ENCODE assay signal across 8 cellular contexts in genomic region chr15:66293085-66293418, GRCh38. TPM values are rescaled to one million over a fixed set of nuclear protein-coding genes. Genes with fewer than 3 reads are reported as not detected.
DNase-seq lines count a peak whose midpoint lies in the region; ATAC-seq, FAIRE-seq and TF ChIP-seq lines count a peak whose summit lies in the region.
"Had no signal": no experiment of that assay in that cellular context is flagged by ENCODE, and none has a peak within 500 bp of the region (broad histone marks: within the 10 kb centered on the region; RNA-seq: fewer than 3 reads in every experiment).

No MANE protein-coding gene starts in this region.

- ATAC-seq in HG02852 (IDR thresholded peaks at IDR 0.05; ENCODE audit: unreplicated experiment), result peak; percentile 15
- ATAC-seq in activated CD8-positive, alpha-beta T cell treated with anti-CD3 and anti-CD28 coated beads for 36 hours, result no peak
- peak in 1 of 2 donors; percentile 34 for ATAC-seq in right cardiac atrium

- TF ChIP-seq CTCF in activated CD8-positive, alpha-beta T cell treated with anti-CD3 and anti-CD28 coated beads for 36 hours (IDR thresholded peaks at IDR 0.05), result no peak
- no peak for TF ChIP-seq CTCF in GM10266 (IDR thresholded peaks at IDR 0.05; ENCODE audit: control insufficient read depth, insufficient read depth, low read depth, missing control alignments)

- H3K27ac ChIP-seq in right cardiac atrium (ENCODE audit: low read length) (peak overlapping the region; percentile 99), small intestine (ENCODE audit: low read depth in 1 of 2, low read length in 1 of 2) (peak overlapping the region; percentile 91 to 95)

- POLR2A ChIA-PET in activated CD8-positive, alpha-beta T cell treated with anti-CD3 and anti-CD28 coated beads for 36 hours (lab: Charles Lee), result interaction anchor here (0.9 to 3.2 kb wide), 4 partner anchors 206 to 988 kb away, joined by 3 to 17 read pairs (median 7); partner anchors contain the start of genes RNU5B-1, SNAPC5 and ZWILCH

- DNase-seq in activated CD8-positive, alpha-beta T cell treated with anti-CD3 and anti-CD28 coated beads for 36 hours, result no peak
- peak in 1 of 3 donors; percentile 38 for DNase-seq in right cardiac atrium
- no peak for DNase-seq in small intestine
- no peak for DNase-seq in central memory CD4-positive, alpha-beta T cell
- DNase-seq in stimulated activated CD4-positive, alpha-beta T cell treated with anti-CD3 and anti-CD28 coated beads, Interleukin-2, amount 100 ng/mL, for 48 hours, result no peak
- DNase-seq in GM10266 (ENCODE audit: extremely low spot score), result no peak

- H3K9me3 Mint-ChIP-seq in activated CD8-positive, alpha-beta T cell treated with anti-CD3 and anti-CD28 coated beads for 36 hours, result no peaks in the 10 kb centered on the region

- intact Hi-C loops in activated CD8-positive, alpha-beta T cell treated with anti-CD3 and anti-CD28 coated beads for 36 hours (cut with micrococcal nuclease), result loop anchor here (5.0 kb wide), 1 partner anchor 204 kb away; the partner anchor contains the start of gene SNAPC5
- intact Hi-C loops in right cardiac atrium (cut with DNase I), result loop anchor here in 2 of 4 donors (5.0 to 10.0 kb wide), 3 partner anchors 311 to 678 kb away; partner anchors contain the start of gene INTS14 (in 1 of the 2)

- H3K4me1 ChIP-seq in right cardiac atrium (ENCODE audit: control insufficient read depth, insufficient read depth, low read length), result no peaks in the 10 kb centered on the region
- H3K4me1 ChIP-seq in small intestine (ENCODE audit: control insufficient read depth in 2 of 2, insufficient read depth in 1 of 2, low read depth in 1 of 2, low read length in 1 of 2), result peaks cover 0 to 7% of the 10 kb centered on the region in 2 donors

- H3K4me1 Mint-ChIP-seq in activated CD8-positive, alpha-beta T cell treated with anti-CD3 and anti-CD28 coated beads for 36 hours (ENCODE audit: low read depth), result peaks cover 42% of the 10 kb centered on the region

- 1% methylated on average over 13 of the region's 13 CpGs for WGBS in right cardiac atrium
- WGBS in small intestine, 3 donors, result 0 to 1% (median 0%) methylated on average over 12 to 13 of the region's 13 CpGs

- no peaks in the 10 kb centered on the region for H3K27me3 Mint-ChIP-seq in activated CD8-positive, alpha-beta T cell treated with anti-CD3 and anti-CD28 coated beads for 36 hours

- H3K36me3 Mint-ChIP-seq in activated CD8-positive, alpha-beta T cell treated with anti-CD3 and anti-CD28 coated beads for 36 hours (ENCODE audit: low read depth), result peaks cover 16% of the 10 kb centered on the region

- H3K36me3 ChIP-seq in small intestine (ENCODE audit: control insufficient read depth in 2 of 2, insufficient read depth in 2 of 2, low read length in 2 of 2), result no peaks in the 10 kb centered on the region

- CTCF ChIA-PET in activated CD8-positive, alpha-beta T cell treated with anti-CD3 and anti-CD28 coated beads for 36 hours (lab: Charles Lee), result no interaction called here

- H3K27ac Mint-ChIP-seq in activated CD8-positive, alpha-beta T cell treated with anti-CD3 and anti-CD28 coated beads for 36 hours, result peak overlapping the region; percentile 86

- H3K27me3 ChIP-seq in right cardiac atrium (ENCODE audit: control insufficient read depth, insufficient read depth) (no peaks in the 10 kb centered on the region), small intestine (ENCODE audit: control insufficient read depth in 2 of 2, insufficient read depth in 2 of 2, low read length in 2 of 2) (no peaks in the 10 kb centered on the region)

- FAIRE-seq in small intestine (lab: Jason Lieb, UNC), result no peak

- H3K4me3 ChIP-seq in right cardiac atrium (ENCODE audit: low read length), result peak overlapping the region; percentile 98
- H3K4me3 ChIP-seq in small intestine (ENCODE audit: low read depth in 1 of 2, low read length in 2 of 2), result peak overlapping the region; percentile 60 to 78

- peak overlapping the region; percentile 79 for H3K4me3 Mint-ChIP-seq in activated CD8-positive, alpha-beta T cell treated with anti-CD3 and anti-CD28 coated beads for 36 hours

- no peaks in the 10 kb centered on the region for H3K9me3 ChIP-seq in right cardiac atrium (ENCODE audit: control insufficient read depth, low read length)
- no peaks in the 10 kb centered on the region for H3K9me3 ChIP-seq in small intestine (ENCODE audit: control insufficient read depth, low read depth)

RNA-seq across cellular contexts. Expression of gene DIS3L, which starts 0.3 kb away (rescaled TPM):
- total RNA-seq in activated CD8-positive, alpha-beta T cell treated with anti-CD3 and anti-CD28 coated beads for 36 hours, result 10 to 100 TPM; 23.6 to 23.7 TPM
- 10 to 100 TPM; 37.7 to 45.2 (median 42.6) TPM for total RNA-seq in right cardiac atrium
- 21.2 TPM for polyA plus RNA-seq in right cardiac atrium
- 10 to 100 TPM in 1 of 3 donors, 1 to 10 TPM in 2; 6.7 to 10.5 (median 9.2) TPM for polyA plus RNA-seq in small intestine

RNA-seq across cellular contexts. Expression of gene MEGF11, which starts 39.5 kb away (rescaled TPM):
- total RNA-seq in activated CD8-positive, alpha-beta T cell treated with anti-CD3 and anti-CD28 coated beads for 36 hours, result not detected
- total RNA-seq in right cardiac atrium, result under 1 TPM in 2 of 4 donors, not detected in 2; 0.08 to 0.11 TPM
- polyA plus RNA-seq in right cardiac atrium, result 0.11 TPM
- under 1 TPM in 1 of 3 donors, not detected in 2; 0.24 TPM for polyA plus RNA-seq in small intestine
- total RNA-seq: activated CD8-positive, alpha-beta memory T cell treated with anti-CD3 and anti-CD28 coated beads for 36 hours had no signal
